ENCODE assay signal across 1 cellular context in the genomic region with DNA sequence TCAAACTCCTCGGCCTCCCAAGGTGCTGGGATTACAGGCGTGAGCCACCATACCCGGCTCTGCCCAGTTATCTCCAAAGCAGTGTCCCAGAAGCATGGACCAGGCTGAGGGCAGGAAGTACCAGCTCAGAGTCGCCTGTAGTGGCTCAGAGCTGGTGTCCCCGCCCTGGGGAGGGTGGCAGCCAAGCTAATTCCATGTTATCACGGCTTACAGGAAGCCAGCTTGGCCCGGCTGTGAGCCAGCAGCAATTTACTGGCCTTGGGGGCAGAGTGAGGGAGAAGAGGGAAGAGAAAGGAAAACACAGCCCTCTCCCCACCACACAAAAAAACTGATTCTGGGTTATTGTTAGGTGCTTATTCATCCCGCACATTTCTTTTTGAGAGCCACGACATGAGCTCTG.
TF ChIP-seq lines count a peak whose summit lies in the region.

No MANE protein-coding gene starts in this region.

TF ChIP-seq in HCT116, 20 proteins besides CTCF, POLR2A, EP300 and RAD21 (continued from another document):
- TF ChIP-seq, protein P1, sequence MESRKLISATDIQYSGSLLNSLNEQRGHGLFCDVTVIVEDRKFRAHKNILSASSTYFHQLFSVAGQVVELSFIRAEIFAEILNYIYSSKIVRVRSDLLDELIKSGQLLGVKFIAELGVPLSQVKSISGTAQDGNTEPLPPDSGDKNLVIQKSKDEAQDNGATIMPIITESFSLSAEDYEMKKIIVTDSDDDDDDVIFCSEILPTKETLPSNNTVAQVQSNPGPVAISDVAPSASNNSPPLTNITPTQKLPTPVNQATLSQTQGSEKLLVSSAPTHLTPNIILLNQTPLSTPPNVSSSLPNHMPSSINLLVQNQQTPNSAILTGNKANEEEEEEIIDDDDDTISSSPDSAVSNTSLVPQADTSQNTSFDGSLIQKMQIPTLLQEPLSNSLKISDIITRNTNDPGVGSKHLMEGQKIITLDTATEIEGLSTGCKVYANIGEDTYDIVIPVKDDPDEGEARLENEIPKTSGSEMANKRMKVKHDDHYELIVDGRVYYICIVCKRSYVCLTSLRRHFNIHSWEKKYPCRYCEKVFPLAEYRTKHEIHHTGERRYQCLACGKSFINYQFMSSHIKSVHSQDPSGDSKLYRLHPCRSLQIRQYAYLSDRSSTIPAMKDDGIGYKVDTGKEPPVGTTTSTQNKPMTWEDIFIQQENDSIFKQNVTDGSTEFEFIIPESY (IDR thresholded peaks at IDR 0.05; ENCODE audit: extremely low read depth, insufficient replicate concordance, low read length), result no peak
- TF ChIP-seq JUND (IDR thresholded peaks at IDR 0.05), result no peak
TF ChIP-seq in HCT116: peak in this region for 0.
